ENCODE assay signal across 18 cellular contexts in genomic region chr9:91374939-91375338, GRCh38. TPM values are rescaled to one million over a fixed set of nuclear protein-coding genes. Genes with fewer than 3 reads are reported as not detected.
DNase-seq lines count a peak whose midpoint lies in the region; TF ChIP-seq lines count a peak whose summit lies in the region.
"Had no signal": no experiment of that assay in that cellular context is flagged by ENCODE, and none has a peak within 500 bp of the region (broad histone marks: within the 10 kb centered on the region; RNA-seq: fewer than 3 reads in every experiment).

No MANE protein-coding gene starts in this region.

- H3K27me3 Mint-ChIP-seq in T-helper 2 cell treated with Interferon-gamma antibody and Interleukin-4, amounts not matched to agents 5 μg/mL and 100 μg/mL, for 36 hours (ENCODE audit: low read depth) = peaks cover 2% of the 10 kb centered on the region
- H3K27me3 Mint-ChIP-seq: activated naive CD8-positive, alpha-beta T cell; dendritic cell treated with granulocyte-macrophage colony-stimulating factor and Interleukin-4, amounts not matched to agents 40 ng/mL and 50 ng/mL, for 4 days had no signal

- TF ChIP-seq RAD21 in SK-N-SH (IDR thresholded peaks at IDR 0.05; ENCODE audit: low read length) = no peak

- H3K9me3 ChIP-seq in SK-N-SH = no peaks in the 10 kb centered on the region
- H3K9me3 ChIP-seq in tibial artery = no peaks in the 10 kb centered on the region
- H3K9me3 ChIP-seq: A549, gastrocnemius medialis, stomach had no signal

- intact Hi-C loops in tibial artery (cut with DNase I; ENCODE audit: low total_unique reads) = no loop called here

- H3K9me2 ChIP-seq in SK-N-SH = no peaks in the 10 kb centered on the region

- peaks cover 15% of the 10 kb centered on the region for H3K4me1 Mint-ChIP-seq in T-helper 2 cell treated with Interferon-gamma antibody and Interleukin-4, amounts not matched to agents 5 μg/mL and 100 μg/mL, for 36 hours (ENCODE audit: low read depth)

- no peak overlapping the region for H3K9ac ChIP-seq in SK-N-SH

- no peaks in the 10 kb centered on the region for H3K36me3 Mint-ChIP-seq in T-helper 2 cell treated with Interferon-gamma antibody and Interleukin-4, amounts not matched to agents 5 μg/mL and 100 μg/mL, for 36 hours (ENCODE audit: low read depth)

- no peak overlapping the region; the same call in 1 of the 2 replicates for H2AFZ ChIP-seq in SK-N-SH (ENCODE audit: low read depth)

- H3K79me2 ChIP-seq in SK-N-SH (ENCODE audit: insufficient read depth) = no peaks in the 10 kb centered on the region

- peak overlapping the region; percentile 33; the same call in 1 of the 2 replicates for H3K4me2 ChIP-seq in SK-N-SH
- H3K4me2 ChIP-seq: A549 had no signal

- H3K9me3 Mint-ChIP-seq in T-helper 2 cell treated with Interferon-gamma antibody and Interleukin-4, amounts not matched to agents 5 μg/mL and 100 μg/mL, for 36 hours = peaks cover 11% of the 10 kb centered on the region

- H3K36me3 ChIP-seq in SK-N-SH (replicated peaks in 1 of 2; ENCODE audit: control insufficient read depth in 1 of 2, insufficient read depth in 2 of 2, low read length in 1 of 2) = no peaks in the 10 kb centered on the region
- H3K36me3 ChIP-seq in tibial artery = no peaks in the 10 kb centered on the region
- H3K36me3 ChIP-seq: gastrocnemius medialis, stomach had no signal

- POLR2A ChIA-PET in SK-N-SH (lab: Yijun Ruan, JAX) = no interaction called here

- CTCF ChIA-PET in SK-N-SH (lab: Yijun Ruan, JAX) = no interaction called here

- H3K4me3 Mint-ChIP-seq in T-helper 2 cell treated with Interferon-gamma antibody and Interleukin-4, amounts not matched to agents 5 μg/mL and 100 μg/mL, for 36 hours = no peak overlapping the region
- H3K4me3 Mint-ChIP-seq: activated naive CD8-positive, alpha-beta T cell; dendritic cell treated with granulocyte-macrophage colony-stimulating factor and Interleukin-4, amounts not matched to agents 40 ng/mL and 50 ng/mL, for 4 days had no signal

- peak overlapping the region; percentile 26 for H3K27ac Mint-ChIP-seq in T-helper 2 cell treated with Interferon-gamma antibody and Interleukin-4, amounts not matched to agents 5 μg/mL and 100 μg/mL, for 36 hours
- H3K27ac Mint-ChIP-seq: activated naive CD8-positive, alpha-beta T cell; dendritic cell treated with granulocyte-macrophage colony-stimulating factor and Interleukin-4, amounts not matched to agents 40 ng/mL and 50 ng/mL, for 4 days had no signal

- peak overlapping the region in 1 of 2 experiments; percentile 2; a peak in 1 of 4 replicates for H3K4me3 ChIP-seq in SK-N-SH (ENCODE audit: low read depth in 2 of 2, low read length in 1 of 2)
- no peak overlapping the region for H3K4me3 ChIP-seq in tibial artery
- H3K4me3 ChIP-seq: A549, gastrocnemius medialis, skin epidermis, stomach had no signal

- DNase-seq in T-helper 2 cell treated with Interferon-gamma antibody and Interleukin-4, amounts not matched to agents 5 μg/mL and 100 μg/mL, for 36 hours (ENCODE audit: low spot score) = no peak
- DNase-seq in T-helper 2 cell (no peak), SK-N-SH (no peak), fibroblast of gingiva (ENCODE audit: low read depth) (peak; percentile 78), tibial artery (no peak), GM13976 (ENCODE audit: low spot score) (no peak), UCSD-AML1 (lab: John Stamatoyannopoulos, UW; ENCODE audit: unreplicated experiment) (no peak)
- no peak for DNase-seq in effector CD4-positive, alpha-beta T cell
- DNase-seq: activated CD8-positive, alpha-beta memory T cell treated with anti-CD3 and anti-CD28 coated beads, Interleukin-2, amount 50 U/mL, for 48 hours; DMS79 treated with DMSO at 0.1 percent for 48 hours; gastrocnemius medialis; NCI-H1092; occipital lobe; stomach had no signal

- in situ Hi-C loops in GM13976 (cut with MboI; ENCODE audit: low sequenced_read_pairs, unreplicated experiment) = no loop called here

- H3K27ac ChIP-seq in SK-N-SH (ENCODE audit: low read depth in 2 of 2, low read length in 1 of 2) (peak overlapping the region in 1 of 2 experiments; percentile 80; a peak in 2 of 4 replicates), tibial artery (no peak overlapping the region)
- H3K27ac ChIP-seq: A549, gastrocnemius medialis, skin epidermis, stomach had no signal

- H3K27me3 ChIP-seq in SK-N-SH (ENCODE audit: insufficient read depth) (no peaks in the 10 kb centered on the region), tibial artery (no peaks in the 10 kb centered on the region)
- H3K27me3 ChIP-seq: gastrocnemius medialis, stomach had no signal

- TF ChIP-seq CTCF in SK-N-SH (IDR thresholded peaks at IDR 0.05) = no peak
- no peak for TF ChIP-seq CTCF in tibial artery (IDR thresholded peaks at IDR 0.05)
- no peak for TF ChIP-seq CTCF in GM13976 (IDR thresholded peaks at IDR 0.05; ENCODE audit: borderline replicate concordance, control extremely low read depth, extremely low read depth, insufficient read depth, missing control alignments)

- H3K4me1 ChIP-seq in SK-N-SH (ENCODE audit: control insufficient read depth in 1 of 2, insufficient read depth in 2 of 2, low read depth in 1 of 2, low read length in 1 of 2) = peaks cover 3 to 4% of the 10 kb centered on the region in 2 experiments; a peak in 1 of 4 replicates
- no peaks in the 10 kb centered on the region for H3K4me1 ChIP-seq in tibial artery
- H3K4me1 ChIP-seq: A549, gastrocnemius medialis had no signal

- H3F3A ChIP-seq in SK-N-SH (replicated peaks; ENCODE audit: insufficient read depth) = peaks cover 28% of the 10 kb centered on the region

- TF ChIP-seq EP300 in SK-N-SH (IDR thresholded peaks at IDR 0.05; ENCODE audit: borderline replicate concordance in 1 of 2, low read depth in 1 of 2, low read length in 1 of 2) = peak; percentile 40 to 71; a peak in 3 of 4 replicates

- 10% methylated on average over 3 of the region's 3 CpGs for WGBS in SK-N-SH (ENCODE audit: low lambda C conversion rate)

- H4K20me1 ChIP-seq in SK-N-SH (ENCODE audit: insufficient read depth) = no peaks in the 10 kb centered on the region

TF ChIP-seq in SK-N-SH, 30 proteins besides CTCF, POLR2A, EP300 and RAD21 (continues in another document):
- TF ChIP-seq SMC3 (IDR thresholded peaks at IDR 0.05; ENCODE audit: low read depth, low read length) = no peak
- peak; percentile 79 for TF ChIP-seq PBX3 (IDR thresholded peaks at IDR 0.05)
- peak; percentile 57; the same call in 1 of the 2 replicates for TF ChIP-seq RXRA (IDR thresholded peaks at IDR 0.05; ENCODE audit: borderline replicate concordance, low read depth)
- TF ChIP-seq USF2 (IDR thresholded peaks at IDR 0.05; ENCODE audit: borderline replicate concordance, low read depth, low read length) = no peak
- peak; percentile 94 for TF ChIP-seq MEF2A (IDR thresholded peaks at IDR 0.05; ENCODE audit: borderline replicate concordance, low read depth)
- no peak for TF ChIP-seq RCOR1 (IDR thresholded peaks at IDR 0.05; ENCODE audit: low read length)
- peak; percentile 87 for TF ChIP-seq TEAD4 (IDR thresholded peaks at IDR 0.05; ENCODE audit: borderline replicate concordance, insufficient read depth)
- TF ChIP-seq FOSL2 (IDR thresholded peaks at IDR 0.05; ENCODE audit: borderline replicate concordance, low read depth) = peak; percentile 54; the same call in 1 of the 2 replicates
- no peak for TF ChIP-seq NRF1 (IDR thresholded peaks at IDR 0.05; ENCODE audit: low read depth, low read length)
- TF ChIP-seq GATA2 (CRISPR knock-in tag; IDR thresholded peaks at IDR 0.05) = no peak
- no peak for TF ChIP-seq SIN3A (IDR thresholded peaks at IDR 0.05; ENCODE audit: borderline replicate concordance, low read depth, low read length)
- TF ChIP-seq RFX5 (IDR thresholded peaks at IDR 0.05; ENCODE audit: low read length) = no peak
- 0 out of 2 replicates have a peak, but pooled peaks have one; percentile 18 for TF ChIP-seq ELF1 (IDR thresholded peaks at IDR 0.05)
- TF ChIP-seq, protein P1, sequence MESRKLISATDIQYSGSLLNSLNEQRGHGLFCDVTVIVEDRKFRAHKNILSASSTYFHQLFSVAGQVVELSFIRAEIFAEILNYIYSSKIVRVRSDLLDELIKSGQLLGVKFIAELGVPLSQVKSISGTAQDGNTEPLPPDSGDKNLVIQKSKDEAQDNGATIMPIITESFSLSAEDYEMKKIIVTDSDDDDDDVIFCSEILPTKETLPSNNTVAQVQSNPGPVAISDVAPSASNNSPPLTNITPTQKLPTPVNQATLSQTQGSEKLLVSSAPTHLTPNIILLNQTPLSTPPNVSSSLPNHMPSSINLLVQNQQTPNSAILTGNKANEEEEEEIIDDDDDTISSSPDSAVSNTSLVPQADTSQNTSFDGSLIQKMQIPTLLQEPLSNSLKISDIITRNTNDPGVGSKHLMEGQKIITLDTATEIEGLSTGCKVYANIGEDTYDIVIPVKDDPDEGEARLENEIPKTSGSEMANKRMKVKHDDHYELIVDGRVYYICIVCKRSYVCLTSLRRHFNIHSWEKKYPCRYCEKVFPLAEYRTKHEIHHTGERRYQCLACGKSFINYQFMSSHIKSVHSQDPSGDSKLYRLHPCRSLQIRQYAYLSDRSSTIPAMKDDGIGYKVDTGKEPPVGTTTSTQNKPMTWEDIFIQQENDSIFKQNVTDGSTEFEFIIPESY (IDR thresholded peaks at IDR 0.05; ENCODE audit: borderline replicate concordance, low read depth) = 0 out of 2 replicates have a peak, but pooled peaks have one; percentile 25
- TF ChIP-seq EZH2phosphoT487 (IDR thresholded peaks at IDR 0.05; ENCODE audit: borderline replicate concordance, low read depth) = no peak

RNA-seq across cellular contexts. Expression of gene AUH, which starts 13.2 kb away (rescaled TPM):
- polyA plus RNA-seq in SK-N-SH (2012; rRNA removed) = 6.2 and 7.6 TPM in 2 replicates
- polyA plus RNA-seq in SK-N-SH (2012; cell fraction: cytosol; rRNA removed) = 8.5 and 9.8 TPM in 2 replicates
- polyA plus RNA-seq in SK-N-SH (2012; cell fraction: nucleus; rRNA removed) = 7.7 and 11.0 TPM in 2 replicates

RNA-seq across cellular contexts. Expression of gene NFIL3, which starts 48.7 kb away (rescaled TPM):
- polyA plus RNA-seq in SK-N-SH (2012; rRNA removed) = 6.8 and 9.3 TPM in 2 replicates
- 10.7 and 15.8 TPM in 2 replicates for polyA plus RNA-seq in SK-N-SH (2012; cell fraction: cytosol; rRNA removed)
- polyA plus RNA-seq in SK-N-SH (2012; cell fraction: nucleus; rRNA removed) = 6.0 and 15.3 TPM in 2 replicates
